8 cellular contexts compared by ENCODE assay signal in the genomic region with DNA sequence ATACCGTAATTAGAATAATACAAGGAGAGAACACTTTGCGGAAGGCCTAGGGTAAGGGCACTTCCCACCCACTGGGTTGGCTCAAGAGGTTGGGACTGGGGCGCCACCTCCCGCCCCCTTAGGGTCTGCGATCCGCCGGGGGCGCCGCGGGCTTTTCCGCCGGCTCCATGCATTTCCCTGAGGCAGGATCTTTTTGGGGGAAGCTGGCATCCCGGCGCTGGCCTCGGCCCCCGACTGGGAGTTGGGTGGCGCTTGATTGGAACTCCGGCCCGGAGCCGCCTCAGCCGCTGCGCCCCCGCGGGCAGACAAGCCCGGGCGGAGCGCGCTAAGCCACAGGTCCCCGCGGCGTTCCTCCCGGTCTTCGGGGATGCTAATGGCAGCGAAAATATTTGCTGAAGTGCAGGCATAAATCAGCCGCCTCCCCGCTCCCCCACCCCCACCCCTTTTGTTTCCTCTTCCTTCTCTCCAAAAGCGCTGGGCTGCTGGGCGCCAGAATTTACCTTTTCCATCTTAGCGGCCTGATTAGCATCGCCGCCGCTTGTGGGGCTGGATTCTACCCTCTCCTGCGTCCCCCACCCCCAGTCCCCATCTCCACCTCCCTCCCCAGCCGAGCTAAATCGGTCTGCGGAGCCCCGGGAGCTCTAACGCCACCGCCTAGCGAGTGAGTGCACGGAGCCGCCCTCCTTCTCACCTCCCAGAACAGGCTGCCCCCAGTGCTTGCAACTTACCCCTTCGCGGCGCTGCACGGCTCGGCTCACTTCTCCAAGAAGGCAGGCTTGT. TPM values are rescaled to one million over a fixed set of nuclear protein-coding genes. Genes with fewer than 3 reads are reported as not detected.
A peak's percentile ranks its signal among the peaks of the same experiment; 100 is the strongest.
DNase-seq lines count a peak whose midpoint lies in the region; ATAC-seq and TF ChIP-seq lines count a peak whose summit lies in the region.

No MANE protein-coding gene starts in this region.

- H2BK5ac ChIP-seq in mesendoderm (ENCODE audit: low read length) = no peak overlapping the region

- H3K4me1 ChIP-seq in effector memory CD4-positive, alpha-beta T cell (ENCODE audit: control insufficient read depth, insufficient read depth, low read length, poor library complexity, severe bottlenecking) = peaks cover 6% of the 10 kb centered on the region
- H3K4me1 ChIP-seq in mesendoderm (ENCODE audit: control insufficient read depth, low read depth, low read length) = peaks cover 31% of the 10 kb centered on the region
- H3K4me1 ChIP-seq in upper lobe of right lung = peaks cover 30% of the 10 kb centered on the region

- H3K9me3 ChIP-seq in effector memory CD4-positive, alpha-beta T cell (ENCODE audit: control insufficient read depth, low read length) = no peaks in the 10 kb centered on the region
- no peaks in the 10 kb centered on the region for H3K9me3 ChIP-seq in upper lobe of right lung

- peak overlapping the region; percentile 64 for H3K18ac ChIP-seq in mesendoderm (ENCODE audit: low read length)

- H3K27me3 ChIP-seq in effector memory CD4-positive, alpha-beta T cell (replicated peaks; ENCODE audit: control insufficient read depth, insufficient read depth, low read length, poor library complexity, severe bottlenecking) = no peaks in the 10 kb centered on the region
- H3K27me3 ChIP-seq in mesendoderm (ENCODE audit: insufficient read depth, low read length, poor library complexity) (no peaks in the 10 kb centered on the region), upper lobe of right lung (no peaks in the 10 kb centered on the region)

- no peak overlapping the region for H4K5ac ChIP-seq in mesendoderm (ENCODE audit: low read length)

- peak overlapping the region; percentile 53 for H3K9ac ChIP-seq in mesendoderm (ENCODE audit: low read length)

- H3K79me2 ChIP-seq in mesendoderm (ENCODE audit: control insufficient read depth, insufficient read depth, low read length) = peaks cover 54% of the 10 kb centered on the region

- H2AK5ac ChIP-seq in mesendoderm (ENCODE audit: low read length) = no peak overlapping the region

- no CpG with 5 or more reads among the region's 57 CpGs for WGBS in mesendoderm (ENCODE audit: extremely low coverage, insufficient coverage, low lambda C conversion rate)

- no peak overlapping the region for H3K27ac ChIP-seq in effector memory CD4-positive, alpha-beta T cell (ENCODE audit: insufficient read depth, low read length, poor library complexity, severe bottlenecking)
- H3K27ac ChIP-seq in mesendoderm (ENCODE audit: low read depth, low read length) (peak overlapping the region; percentile 80), upper lobe of right lung (peak overlapping the region; percentile 63)

- no peak for TF ChIP-seq CTCF in upper lobe of right lung (IDR thresholded peaks at IDR 0.05)

- intact Hi-C loops in upper lobe of right lung (cut with DNase I) = loop anchor here (10.0 kb wide), 1 partner anchor 47 kb away; no protein-coding TSS in a partner anchor

- H3K23ac ChIP-seq in mesendoderm (ENCODE audit: low read length) = no peak overlapping the region

- H2BK15ac ChIP-seq in mesendoderm (replicated peaks; ENCODE audit: low read depth) = no peak overlapping the region

- H3K4me3 ChIP-seq in effector memory CD4-positive, alpha-beta T cell (ENCODE audit: insufficient read depth, low read depth, low read length, poor library complexity, severe bottlenecking) = peak overlapping the region; percentile 35
- H3K4me3 ChIP-seq in mesendoderm (ENCODE audit: low read length) (peak overlapping the region; percentile 33), upper lobe of right lung (peak overlapping the region; percentile 65)

- H4K8ac ChIP-seq in mesendoderm (ENCODE audit: low read depth, low read length) = no peak overlapping the region

- no peaks in the 10 kb centered on the region for H3K36me3 ChIP-seq in effector memory CD4-positive, alpha-beta T cell (ENCODE audit: control insufficient read depth, insufficient read depth, low read length)
- no peaks in the 10 kb centered on the region for H3K36me3 ChIP-seq in mesendoderm (ENCODE audit: control insufficient read depth, insufficient read depth, low read length)
- no peaks in the 10 kb centered on the region for H3K36me3 ChIP-seq in upper lobe of right lung

- peaks cover 29% of the 10 kb centered on the region for H3K79me1 ChIP-seq in mesendoderm (ENCODE audit: low read length)

- peak overlapping the region; percentile 53 for H3K4me2 ChIP-seq in mesendoderm (ENCODE audit: low read length)

- H3K4ac ChIP-seq in mesendoderm (ENCODE audit: low read depth, low read length) = no peak overlapping the region

- H2BK120ac ChIP-seq in mesendoderm (ENCODE audit: low read depth, low read length) = peak overlapping the region; percentile 49

- peak overlapping the region; percentile 73 for H3K56ac ChIP-seq in mesendoderm (ENCODE audit: low read length)

- ATAC-seq in upper lobe of right lung = peak; percentile 17
- no peak for ATAC-seq in HG02884 (IDR thresholded peaks at IDR 0.05; ENCODE audit: unreplicated experiment)
- ATAC-seq in GM18868 (IDR thresholded peaks at IDR 0.05; ENCODE audit: unreplicated experiment) = no peak

- DNase-seq in EH (ENCODE audit: low read depth) (peak; percentile 64), NCI-H226 (peak; percentile 21), mesendoderm (peak; percentile 90), upper lobe of right lung (peak; percentile 69), mucosa of gallbladder (ENCODE audit: low spot score) (no peak)
- DNase-seq in effector memory CD4-positive, alpha-beta T cell = no peak

RNA-seq across cellular contexts. Expression of gene UNC5B, which starts 5.1 kb away (rescaled TPM):
- polyA plus RNA-seq in mesendoderm (2013, experiment 1 of 2) = 8.2 TPM
- polyA plus RNA-seq in mesendoderm (2013, experiment 2 of 2) = 8.1 TPM
- total RNA-seq in upper lobe of right lung = 16.0 TPM
- total RNA-seq in mucosa of gallbladder = 115 TPM

Comparison
In these comparisons a context has a peak if more than half of its experiments do, and no peak if none do; other contexts are left out.
1. DNase-seq: peak in EH (single experiment), NCI-H226 (single experiment), mesendoderm (single experiment) and upper lobe of right lung (single experiment); none in effector memory CD4-positive, alpha-beta T cell (0 of 3) and mucosa of gallbladder (single experiment).
2. Peak in every context shown above with its lines, with median percentiles within 50 percentile points of each other: H3K4me3 ChIP-seq.